9 cellular contexts compared by ENCODE assay signal in genomic region chr12:93813972-93814821, GRCh38.
DNase-seq lines count a peak whose midpoint lies in the region; ATAC-seq and TF ChIP-seq lines count a peak whose summit lies in the region.
"Had no signal": no experiment of that assay in that cellular context is flagged by ENCODE, and none has a peak within 500 bp of the region (broad histone marks: within the 10 kb centered on the region; RNA-seq: fewer than 3 reads in every experiment).

No MANE protein-coding gene starts in this region.

- peak in 3 of 9 donors; percentile 11 to 26 (median 12) for TF ChIP-seq CTCF in heart right ventricle (IDR thresholded peaks at IDR 0.05)

- H3K36me3 ChIP-seq in heart right ventricle = no peaks in the 10 kb centered on the region

- H3K27ac ChIP-seq in heart right ventricle = peak overlapping the region; percentile 80 to 96 (median 90)

- H3K9me3 ChIP-seq in heart right ventricle = no peaks in the 10 kb centered on the region

- peak; percentile 36 for DNase-seq in G401 (ENCODE audit: low spot score)
- peak; percentile 90 for DNase-seq in SK-MEL-5 (ENCODE audit: low read depth, low spot score)
- peak; percentile 74 to 86 for DNase-seq in heart right ventricle
- DNase-seq in posterior vena cava (ENCODE audit: low spot score) = peak; percentile 93
- DNase-seq in NCI-H774 (lab: John Stamatoyannopoulos, UW) = no peak
- DNase-seq in mesenteric fat pad (ENCODE audit: low spot score) = no peak
- DNase-seq: amniotic stem cell had no signal

- intact Hi-C loops in heart right ventricle (cut with DNase I) (loop anchor here in 7 of 10 donors (2.0 to 10.0 kb wide), 12 partner anchors 29 to 261 kb away; partner anchors contain the start of genes CRADD (in 2 of the 7) and SOCS2 (in 1 of the 7)), posterior vena cava (cut with DNase I) (loop anchor here in 1 of 2 donors (5.0 kb wide), 1 partner anchor 37 kb away; no protein-coding TSS in a partner anchor)

- WGBS in heart right ventricle, 2 donors = 19 to 24% methylated on average over 14 of the region's 14 CpGs

- in situ Hi-C loops in G401 (cut with HindIII; ENCODE audit: low sequenced_read_pairs) = no loop called here
- in situ Hi-C loops in SK-MEL-5 (cut with HindIII; ENCODE audit: low pct_unique_long_range_greater_than_20kb, low sequenced_read_pairs) = no loop called here

- ATAC-seq in heart right ventricle = peak; percentile 80 to 94 (median 90)
- ATAC-seq in GM19023 (IDR thresholded peaks at IDR 0.05; ENCODE audit: unreplicated experiment) = no peak
- ATAC-seq in HG03196 (IDR thresholded peaks at IDR 0.05; ENCODE audit: unreplicated experiment) = no peak

- H3K4me3 ChIP-seq in heart right ventricle = peak overlapping the region in 7 of 10 donors; percentile 1 to 29 (median 18)

- no peaks in the 10 kb centered on the region for H3K27me3 ChIP-seq in heart right ventricle

- H3K4me1 ChIP-seq in heart right ventricle = peaks cover 25 to 73% (median 62%) of the 10 kb centered on the region in 9 donors

Comparison
In these comparisons a context has a peak if more than half of its experiments do, and no peak if none do; other contexts are left out.
1. DNase-seq: peak in G401 (single experiment), SK-MEL-5 (single experiment), heart right ventricle (2 of 2) and posterior vena cava (single experiment); none in NCI-H774 (single experiment) and mesenteric fat pad (single experiment).
2. ATAC-seq: peak in heart right ventricle (8 of 8); none in GM19023 (single experiment) and HG03196 (single experiment).